8 cellular contexts compared by ENCODE assay signal in genomic region chr3:49785565-49786356, GRCh38. TPM values are rescaled to one million over a fixed set of nuclear protein-coding genes. Genes with fewer than 3 reads are reported as not detected.
DNase-seq lines count a peak whose midpoint lies in the region; ATAC-seq and TF ChIP-seq lines count a peak whose summit lies in the region.

No MANE protein-coding gene starts in this region.

- H3K4me3 Mint-ChIP-seq in brain, result peak overlapping the region; percentile 91 to 98 (median 95)

- H4K20me1 ChIP-seq in OCI-LY1 (ENCODE audit: insufficient read depth, low read length), result no peaks in the 10 kb centered on the region

- H3F3A ChIP-seq in OCI-LY1 (ENCODE audit: insufficient read depth, low read length), result no peaks in the 10 kb centered on the region

- DNase-seq in activated naive CD4-positive, alpha-beta T cell treated with Interleukin-2 at 50 U/mL for 16 hours, result peak; percentile 33
- DNase-seq in activated naive CD4-positive, alpha-beta T cell (lab: John Stamatoyannopoulos, UW), result no peak
- DNase-seq in iris pigment epithelial cell (ENCODE audit: low read depth) (peak; percentile 51), NCI-H1694 (lab: John Stamatoyannopoulos, UW) (no peak)
- peak; percentile 49 for DNase-seq in stimulated activated CD8-positive, alpha-beta memory T cell treated with anti-CD3 and anti-CD28 coated beads, Interleukin-4, amount 100 ng/mL, for 48 hours

- no peaks in the 10 kb centered on the region for H3K9me3 ChIP-seq in OCI-LY1 (ENCODE audit: low read length)

- H2AFZ ChIP-seq in OCI-LY1 (ENCODE audit: low read length), result no peak overlapping the region

- no peak overlapping the region for H3K27ac ChIP-seq in OCI-LY1 (ENCODE audit: low read depth, low read length, poor library complexity, severe bottlenecking)

- peaks cover 9% of the 10 kb centered on the region for H3K79me2 ChIP-seq in OCI-LY1 (ENCODE audit: insufficient read depth, low read length)

- peak overlapping the region; percentile 78 for H3K4me3 ChIP-seq in OCI-LY1 (ENCODE audit: low read depth, low read length, poor library complexity, severe bottlenecking)

- peak overlapping the region; percentile 93 to 97 (median 95) for H3K27ac Mint-ChIP-seq in brain

- peak overlapping the region; percentile 71 for H3K9ac ChIP-seq in OCI-LY1 (ENCODE audit: low read length)

- H3K9me2 ChIP-seq in OCI-LY1 (ENCODE audit: low read depth, low read length), result no peaks in the 10 kb centered on the region

- peaks cover 70% of the 10 kb centered on the region for H3K4me1 Mint-ChIP-seq in brain

- peak overlapping the region; percentile 94 for H3K4me2 ChIP-seq in OCI-LY1 (ENCODE audit: low read length)

- peaks cover 8% of the 10 kb centered on the region; the same call in 1 of the 2 replicates for H3K36me3 ChIP-seq in OCI-LY1 (ENCODE audit: insufficient read depth, low read length)

- peaks cover 38% of the 10 kb centered on the region for H3K36me3 Mint-ChIP-seq in brain

- no peak for TF ChIP-seq CTCF in OCI-LY1 (IDR thresholded peaks at IDR 0.05; ENCODE audit: low read length)
- TF ChIP-seq CTCF in brain (conservative IDR thresholded peaks at IDR 0.05), result no peak

- no peaks in the 10 kb centered on the region for H3K9me3 Mint-ChIP-seq in brain

- no peaks in the 10 kb centered on the region for H3K27me3 ChIP-seq in OCI-LY1 (ENCODE audit: insufficient read depth, low read length)

- peak; percentile 46 for ATAC-seq in HG02798 (IDR thresholded peaks at IDR 0.05; ENCODE audit: poor library complexity, unreplicated experiment)

- peaks cover 14% of the 10 kb centered on the region for H3K27me3 Mint-ChIP-seq in brain

- peaks cover 26% of the 10 kb centered on the region for H3K4me1 ChIP-seq in OCI-LY1 (ENCODE audit: insufficient read depth, low read length, severe bottlenecking)

RNA-seq across cellular contexts. Expression of gene IP6K1, which starts 0.6 kb away (rescaled TPM):
- polyA plus RNA-seq in brain (ENCODE audit: insufficient read depth, low read depth, low replicate concordance), result 46.3 TPM

RNA-seq across cellular contexts. Expression of gene CDHR4, which starts 13.9 kb away (rescaled TPM):
- polyA plus RNA-seq in brain (ENCODE audit: insufficient read depth, low read depth, low replicate concordance), result not detected

RNA-seq across cellular contexts. Expression of gene INKA1, which starts 17.3 kb away (rescaled TPM):
- 2.1 TPM for polyA plus RNA-seq in brain (ENCODE audit: insufficient read depth, low read depth, low replicate concordance)

RNA-seq across cellular contexts. Expression of gene UBA7, which starts 28.0 kb away (rescaled TPM):
- 3.4 TPM for polyA plus RNA-seq in brain (ENCODE audit: insufficient read depth, low read depth, low replicate concordance)

Comparison
In these comparisons a context has a peak if more than half of its experiments do, and no peak if none do; other contexts are left out.
1. DNase-seq: peak in activated naive CD4-positive, alpha-beta T cell treated with Interleukin-2 at 50 U/mL for 16 hours (single experiment), iris pigment epithelial cell (single experiment) and stimulated activated CD8-positive, alpha-beta memory T cell treated with anti-CD3 and anti-CD28 coated beads, Interleukin-4, amount 100 ng/mL, for 48 hours (single experiment); none in activated naive CD4-positive, alpha-beta T cell (0 of 4) and NCI-H1694 (single experiment).